ENCODE assay signal across 15 cellular contexts in genomic region chr2:168611091-168611490, GRCh38.
DNase-seq lines count a peak whose midpoint lies in the region; ATAC-seq and TF ChIP-seq lines count a peak whose summit lies in the region.
"Had no signal": no experiment of that assay in that cellular context is flagged by ENCODE, and none has a peak within 500 bp of the region (broad histone marks: within the 10 kb centered on the region; RNA-seq: fewer than 3 reads in every experiment).

No MANE protein-coding gene starts in this region.

- H3K4me1 ChIP-seq in right atrium auricular region: peaks cover 0 to 11% of the 10 kb centered on the region in 2 donors
- H3K4me1 ChIP-seq: BE2C, Caco-2, HAP-1 had no signal

- H3K27ac ChIP-seq in right atrium auricular region: no peak overlapping the region
- H3K27ac ChIP-seq: GM23248, HL-60 had no signal

- intact Hi-C loops in left ventricle myocardium superior (cut with micrococcal nuclease): no loop called here

- no peaks in the 10 kb centered on the region for H3K36me3 ChIP-seq in right atrium auricular region
- H3K36me3 ChIP-seq: BE2C, HAP-1 had no signal

- TF ChIP-seq CTCF in right atrium auricular region (IDR thresholded peaks at IDR 0.05): no peak
- no peak for TF ChIP-seq CTCF in fibroblast of the aortic adventitia (IDR thresholded peaks at IDR 0.05; ENCODE audit: insufficient read depth, low read length)
- TF ChIP-seq CTCF in foreskin fibroblast (IDR thresholded peaks at IDR 0.05; ENCODE audit: low read depth, low read length): no peak

- DNase-seq in left ventricle myocardium superior (no peak), right atrium auricular region (ENCODE audit: low spot score) (no peak), astrocyte of the hippocampus (ENCODE audit: low read depth, low spot score) (peak; percentile 54), fibroblast of the aortic adventitia (ENCODE audit: low read depth) (peak; percentile 66), foreskin fibroblast (no peak), NCI-H187 (lab: John Stamatoyannopoulos, UW) (no peak)
- DNase-seq: 8988T; BE2C; C1 segment of cervical spinal cord; Caco-2; CD4-positive, CD25-positive, alpha-beta regulatory T cell; GM23248 had no signal

- ATAC-seq in left ventricle myocardium superior (peak; percentile 32), HG02623 (IDR thresholded peaks at IDR 0.05; ENCODE audit: unreplicated experiment) (no peak)

- H3K27me3 ChIP-seq in right atrium auricular region: no peaks in the 10 kb centered on the region
- H3K27me3 ChIP-seq: BE2C had no signal

- H3K4me3 ChIP-seq in right atrium auricular region (no peak overlapping the region), fibroblast of the aortic adventitia (ENCODE audit: low read depth, low read length) (no peak overlapping the region), foreskin fibroblast (ENCODE audit: low read depth in 1 of 2, low read length in 2 of 2) (no peak overlapping the region)
- H3K4me3 ChIP-seq: GM23248, HAP-1 had no signal

- H3K9me3 ChIP-seq in right atrium auricular region: no peaks in the 10 kb centered on the region
- H3K9me3 ChIP-seq: BE2C, HAP-1 had no signal

Comparison
In these comparisons a context has a peak if more than half of its experiments do, and no peak if none do; other contexts are left out.
1. DNase-seq: peak in astrocyte of the hippocampus (single experiment) and fibroblast of the aortic adventitia (single experiment); none in left ventricle myocardium superior (single experiment), right atrium auricular region (single experiment), foreskin fibroblast (0 of 2) and NCI-H187 (0 of 2).